Comparison of ENCODE assay signal across 1 cellular context in genomic region chr9:17065062-17065461, GRCh38.
A peak's percentile ranks its signal among the peaks of the same experiment; 100 is the strongest.
TF ChIP-seq lines count a peak whose summit lies in the region.

No MANE protein-coding gene starts in this region.

TF ChIP-seq in SK-N-SH treated with all-trans-retinoic acid at 6 μM for 48 hours, 23 proteins besides CTCF, POLR2A, EP300 and RAD21 (continued from another document):
- peak; percentile 88 for TF ChIP-seq TSHZ2 (CRISPR knock-in tag; IDR thresholded peaks at IDR 0.05)
- no peak for TF ChIP-seq ESRRG (CRISPR knock-in tag; IDR thresholded peaks at IDR 0.05)
- TF ChIP-seq ZNF70 (CRISPR knock-in tag; IDR thresholded peaks at IDR 0.05), result no peak
